ENCODE assay signal across 18 cellular contexts in genomic region chr2:75497256-75497655, GRCh38.
DNase-seq lines count a peak whose midpoint lies in the region; ATAC-seq and TF ChIP-seq lines count a peak whose summit lies in the region.
"Had no signal": no experiment of that assay in that cellular context is flagged by ENCODE, and none has a peak within 500 bp of the region (broad histone marks: within the 10 kb centered on the region; RNA-seq: fewer than 3 reads in every experiment).

No MANE protein-coding gene starts in this region.

- no peak overlapping the region for H3K23ac ChIP-seq in trophoblast cell (ENCODE audit: low read length)

- no peak overlapping the region for H4K12ac ChIP-seq in trophoblast cell (ENCODE audit: low read depth, low read length)

- no peak overlapping the region for H3K4me3 ChIP-seq in SK-N-SH (ENCODE audit: low read depth in 2 of 2, low read length in 1 of 2)
- no peak overlapping the region for H3K4me3 ChIP-seq in trophoblast cell (ENCODE audit: low read depth, low read length)
- H3K4me3 ChIP-seq: A549, GM12878, GM23248 had no signal

- H3K36me3 ChIP-seq in SK-N-SH (replicated peaks in 1 of 2; ENCODE audit: control insufficient read depth in 1 of 2, insufficient read depth in 2 of 2, low read length in 1 of 2), result peaks cover 25 to 42% of the 10 kb centered on the region in 2 experiments
- H3K36me3 ChIP-seq in trophoblast cell (ENCODE audit: control insufficient read depth in 1 of 2, insufficient read depth in 2 of 2, low read length in 2 of 2), result no peaks in the 10 kb centered on the region

- no peak overlapping the region for H2BK120ac ChIP-seq in trophoblast cell (ENCODE audit: insufficient read depth, low read length, poor library complexity)

- H3K36me3 Mint-ChIP-seq in HFFc6 (ENCODE audit: low read depth), result peaks cover 56% of the 10 kb centered on the region
- no peaks in the 10 kb centered on the region for H3K36me3 Mint-ChIP-seq in activated CD4-positive, alpha-beta T cell treated with anti-CD3 and anti-CD28 coated beads, Interleukin-2, amount 10 ng/mL, durations not matched to agents 7 days and 5 days (ENCODE audit: low read depth)
- H3K36me3 Mint-ChIP-seq: CD4-positive, alpha-beta memory T cell had no signal

- H3K79me2 ChIP-seq in SK-N-SH (ENCODE audit: insufficient read depth) (peaks cover 99% of the 10 kb centered on the region), trophoblast cell (ENCODE audit: control insufficient read depth, insufficient read depth, low read length, poor library complexity) (no peaks in the 10 kb centered on the region)

- TF ChIP-seq CTCF in SK-N-SH (IDR thresholded peaks at IDR 0.05) (no peak), HFFc6 (IDR thresholded peaks at IDR 0.05) (no peak)

- H2BK5ac ChIP-seq in trophoblast cell (ENCODE audit: low read depth, low read length, poor library complexity), result no peak overlapping the region

- peaks cover 23% of the 10 kb centered on the region; the same call in 1 of the 2 replicates for H4K20me1 ChIP-seq in SK-N-SH (ENCODE audit: insufficient read depth)

- H4K91ac ChIP-seq in trophoblast cell (ENCODE audit: low read depth, low read length), result no peak overlapping the region

- H4K8ac ChIP-seq in trophoblast cell (ENCODE audit: low read depth, low read length), result no peak overlapping the region

- no peak overlapping the region for H2BK12ac ChIP-seq in trophoblast cell (ENCODE audit: low read length)

- H3K4me1 ChIP-seq in SK-N-SH (ENCODE audit: control insufficient read depth in 1 of 2, insufficient read depth in 2 of 2, low read depth in 1 of 2, low read length in 1 of 2) (peaks cover 6 to 38% of the 10 kb centered on the region in 2 experiments), trophoblast cell (ENCODE audit: control insufficient read depth in 1 of 2, insufficient read depth in 2 of 2, low read length in 2 of 2) (peaks cover 4 to 10% of the 10 kb centered on the region in 2 experiments)
- H3K4me1 ChIP-seq: A549 had no signal

- CTCF ChIA-PET in SK-N-SH (lab: Yijun Ruan, JAX), result interaction anchor here (1.1 to 1.4 kb wide), 3 partner anchors 32 to 131 kb away, joined by 3 to 4 read pairs (median 3); no protein-coding TSS in a partner anchor
- CTCF ChIA-PET in activated CD4-positive, alpha-beta T cell treated with anti-CD3 and anti-CD28 coated beads, Interleukin-2, amount 10 ng/mL, durations not matched to agents 7 days and 5 days (lab: Charles Lee), result no interaction called here

- no peak overlapping the region for H3K14ac ChIP-seq in trophoblast cell (ENCODE audit: low read length)

- ATAC-seq in SK-N-SH treated with all-trans-retinoic acid at 6 μM for 48 hours, result no peak
- ATAC-seq: A549, GM12878 had no signal

- H3K4me2 ChIP-seq in SK-N-SH, result no peak overlapping the region
- no peak overlapping the region for H3K4me2 ChIP-seq in trophoblast cell (ENCODE audit: low read length)
- H3K4me2 ChIP-seq: A549 had no signal

- TF ChIP-seq EP300 in SK-N-SH (IDR thresholded peaks at IDR 0.05; ENCODE audit: borderline replicate concordance in 1 of 2, low read depth in 1 of 2, low read length in 1 of 2), result peak in 1 of 2 experiments; percentile 46; a peak in 1 of 4 replicates

- no peaks in the 10 kb centered on the region for H3K9me3 ChIP-seq in SK-N-SH
- H3K9me3 ChIP-seq in trophoblast cell (ENCODE audit: insufficient read depth, low read depth, low read length), result no peaks in the 10 kb centered on the region
- H3K9me3 ChIP-seq: A549 had no signal

- peak overlapping the region; percentile 47 for H3K27ac Mint-ChIP-seq in HFFc6
- H3K27ac Mint-ChIP-seq in activated CD4-positive, alpha-beta T cell treated with anti-CD3 and anti-CD28 coated beads, Interleukin-2, amount 10 ng/mL, durations not matched to agents 7 days and 5 days, result no peak overlapping the region
- H3K27ac Mint-ChIP-seq: CD4-positive, alpha-beta memory T cell had no signal

- no peak overlapping the region for H2AFZ ChIP-seq in SK-N-SH (ENCODE audit: low read depth)
- no peak overlapping the region for H2AFZ ChIP-seq in trophoblast cell (ENCODE audit: insufficient read depth, low read length, poor library complexity)
- H2AFZ ChIP-seq: GM23248 had no signal

- H3K27me3 ChIP-seq in SK-N-SH (ENCODE audit: insufficient read depth) (no peaks in the 10 kb centered on the region), trophoblast cell (ENCODE audit: insufficient read depth, low read length) (no peaks in the 10 kb centered on the region)

- H3F3A ChIP-seq in SK-N-SH (replicated peaks; ENCODE audit: insufficient read depth), result peaks cover 27% of the 10 kb centered on the region

- no peaks in the 10 kb centered on the region for H3K9me2 ChIP-seq in SK-N-SH

- H3K79me1 ChIP-seq in trophoblast cell (ENCODE audit: low read length), result no peaks in the 10 kb centered on the region

- peak overlapping the region in 1 of 2 experiments; percentile 26; a peak in 2 of 4 replicates for H3K27ac ChIP-seq in SK-N-SH (ENCODE audit: low read depth in 2 of 2, low read length in 1 of 2)
- H3K27ac ChIP-seq in trophoblast cell (ENCODE audit: low read depth, low read length), result no peak overlapping the region
- H3K27ac ChIP-seq: A549, GM23248 had no signal

- no peak for TF ChIP-seq RAD21 in SK-N-SH (IDR thresholded peaks at IDR 0.05; ENCODE audit: low read length)

- POLR2A ChIA-PET in SK-N-SH (lab: Yijun Ruan, JAX), result no interaction called here
- POLR2A ChIA-PET in activated CD4-positive, alpha-beta T cell treated with anti-CD3 and anti-CD28 coated beads, Interleukin-2, amount 10 ng/mL, durations not matched to agents 7 days and 5 days (lab: Charles Lee), result no interaction called here

- H3K4ac ChIP-seq in trophoblast cell (ENCODE audit: low read depth, low read length), result no peak overlapping the region

- no peak overlapping the region for H3K9ac ChIP-seq in SK-N-SH
- H3K9ac ChIP-seq in trophoblast cell (ENCODE audit: low read length), result no peak overlapping the region
- H3K9ac ChIP-seq: GM23248 had no signal

- peak overlapping the region; percentile 33 for H3K4me3 Mint-ChIP-seq in HFFc6
- H3K4me3 Mint-ChIP-seq in activated CD4-positive, alpha-beta T cell treated with anti-CD3 and anti-CD28 coated beads, Interleukin-2, amount 10 ng/mL, durations not matched to agents 7 days and 5 days, result no peak overlapping the region
- H3K4me3 Mint-ChIP-seq: CD4-positive, alpha-beta memory T cell had no signal

- H2AK5ac ChIP-seq in trophoblast cell (ENCODE audit: low read length), result no peak overlapping the region

- WGBS in SK-N-SH (ENCODE audit: low lambda C conversion rate), result 39% methylated on average over 5 of the region's 5 CpGs
- no CpG with 5 or more reads among the region's 5 CpGs for WGBS in trophoblast cell (ENCODE audit: extremely low coverage, insufficient coverage, insufficient read length)

- DNase-seq in SK-N-SH, result no peak
- DNase-seq in EH (ENCODE audit: low read depth), result peak; percentile 65
- peak; percentile 36 for DNase-seq in HFFc6
- DNase-seq in trophoblast cell, result peak; percentile 39 to 82
- no peak for DNase-seq in activated CD4-positive, alpha-beta T cell treated with anti-CD3 and anti-CD28 coated beads, Interleukin-2, amount 10 ng/mL, durations not matched to agents 7 days and 5 days
- DNase-seq in stimulated activated CD4-positive, alpha-beta T cell treated with anti-CD3 and anti-CD28 coated beads, Interleukin-12 subunit alpha, Interleukin-12 subunit beta, amount 100 ng/mL, for 4 hours, result no peak
- DNase-seq: 8988T; ACHN; C1 segment of cervical spinal cord; Calu3; CD4-positive, alpha-beta memory T cell; GDM1; GM23248; H7; HCEC 1CT had no signal

- no peak overlapping the region for H3K18ac ChIP-seq in trophoblast cell (ENCODE audit: low read length)

- H3K27me3 Mint-ChIP-seq in HFFc6 (ENCODE audit: insufficient read depth), result no peaks in the 10 kb centered on the region
- no peaks in the 10 kb centered on the region for H3K27me3 Mint-ChIP-seq in activated CD4-positive, alpha-beta T cell treated with anti-CD3 and anti-CD28 coated beads, Interleukin-2, amount 10 ng/mL, durations not matched to agents 7 days and 5 days

- H3K9me3 Mint-ChIP-seq in HFFc6, result no peaks in the 10 kb centered on the region
- no peaks in the 10 kb centered on the region for H3K9me3 Mint-ChIP-seq in activated CD4-positive, alpha-beta T cell treated with anti-CD3 and anti-CD28 coated beads, Interleukin-2, amount 10 ng/mL, durations not matched to agents 7 days and 5 days
- H3K9me3 Mint-ChIP-seq: CD4-positive, alpha-beta memory T cell had no signal

- H3K4me1 Mint-ChIP-seq in HFFc6 (ENCODE audit: low read depth), result peaks cover 83% of the 10 kb centered on the region
- H3K4me1 Mint-ChIP-seq in activated CD4-positive, alpha-beta T cell treated with anti-CD3 and anti-CD28 coated beads, Interleukin-2, amount 10 ng/mL, durations not matched to agents 7 days and 5 days, result no peaks in the 10 kb centered on the region
- H3K4me1 Mint-ChIP-seq: CD4-positive, alpha-beta memory T cell had no signal

TF ChIP-seq in SK-N-SH, 30 proteins besides CTCF, POLR2A, EP300 and RAD21 (continues in another document):
- TF ChIP-seq CHD2 (IDR thresholded peaks at IDR 0.05; ENCODE audit: low read length, partially characterized antibody) (no peak), NFIC (IDR thresholded peaks at IDR 0.05; ENCODE audit: borderline replicate concordance) (0 out of 2 replicates have a peak, but pooled peaks have one; percentile 33), TCF12 (IDR thresholded peaks at IDR 0.05) (peak; percentile 74), TAF1 (IDR thresholded peaks at IDR 0.05; ENCODE audit: borderline replicate concordance, low read depth, low read length) (no peak), FOSL2 (IDR thresholded peaks at IDR 0.05; ENCODE audit: borderline replicate concordance, low read depth) (peak; percentile 40; the same call in 1 of the 2 replicates), JUND (IDR thresholded peaks at IDR 0.05) (peak; percentile 74), GATA2 (CRISPR knock-in tag; IDR thresholded peaks at IDR 0.05) (no peak), POLR2AphosphoS5 (IDR thresholded peaks at IDR 0.05; ENCODE audit: low read depth, low read length) (no peak)

TF ChIP-seq in SK-N-SH treated with all-trans-retinoic acid at 6 μM for 48 hours, 23 proteins besides CTCF, POLR2A, EP300 and RAD21 (continues in another document):
- TF ChIP-seq OSR1 (CRISPR knock-in tag; IDR thresholded peaks at IDR 0.05) (no peak), CSRNP3 (CRISPR knock-in tag; IDR thresholded peaks at IDR 0.05) (no peak), TCF4 (CRISPR knock-in tag; IDR thresholded peaks at IDR 0.05; ENCODE audit: borderline replicate concordance) (no peak), BACH2 (CRISPR knock-in tag; IDR thresholded peaks at IDR 0.05; ENCODE audit: borderline replicate concordance) (no peak), ZC3H10 (CRISPR knock-in tag; IDR thresholded peaks at IDR 0.05) (no peak)

Comparison
In these comparisons a context has a peak if more than half of its experiments do, and no peak if none do; other contexts are left out.
1. DNase-seq: peak in EH (single experiment), HFFc6 (single experiment) and trophoblast cell (2 of 2); none in SK-N-SH (single experiment), activated CD4-positive, alpha-beta T cell treated with anti-CD3 and anti-CD28 coated beads, Interleukin-2, amount 10 ng/mL, durations not matched to agents 7 days and 5 days (single experiment) and stimulated activated CD4-positive, alpha-beta T cell treated with anti-CD3 and anti-CD28 coated beads, Interleukin-12 subunit alpha, Interleukin-12 subunit beta, amount 100 ng/mL, for 4 hours (single experiment).